22 cellular contexts compared by ENCODE assay signal in genomic region chr7:45524373-45524913, GRCh38. TPM values are rescaled to one million over a fixed set of nuclear protein-coding genes. Genes with fewer than 3 reads are reported as not detected.
DNase-seq lines count a peak whose midpoint lies in the region; ATAC-seq and TF ChIP-seq lines count a peak whose summit lies in the region.
"Had no signal": no experiment of that assay in that cellular context is flagged by ENCODE, and none has a peak within 500 bp of the region (broad histone marks: within the 10 kb centered on the region; RNA-seq: fewer than 3 reads in every experiment).

No MANE protein-coding gene starts in this region.

- no peak overlapping the region for H3K18ac ChIP-seq in mesenchymal stem cell (ENCODE audit: low read depth in 1 of 2, low read length in 2 of 2)

- no peak overlapping the region for H2AFZ ChIP-seq in mesenchymal stem cell (ENCODE audit: low read depth, low read length)

- WGBS in mesenchymal stem cell = 51% methylated on average over 4 of the region's 6 CpGs

- no peak overlapping the region for H2BK120ac ChIP-seq in mesenchymal stem cell (ENCODE audit: low read depth, low read length)

- no peak overlapping the region for H3K4ac ChIP-seq in mesenchymal stem cell (ENCODE audit: low read depth in 1 of 2, low read length in 2 of 2)

- H2BK12ac ChIP-seq in mesenchymal stem cell (ENCODE audit: low read length in 2 of 2) = no peak overlapping the region

- no peak overlapping the region for H2AK5ac ChIP-seq in mesenchymal stem cell (ENCODE audit: low read length, severe bottlenecking)

- peak overlapping the region; percentile 8 for H3K9ac ChIP-seq in mesenchymal stem cell (ENCODE audit: low read length)

- H3K79me1 ChIP-seq in mesenchymal stem cell (replicated peaks; ENCODE audit: low read length, poor library complexity, severe bottlenecking) = no peaks in the 10 kb centered on the region

- peaks cover 4 to 11% of the 10 kb centered on the region in 2 experiments for H3K27me3 ChIP-seq in mesenchymal stem cell (ENCODE audit: control insufficient read depth in 1 of 2, insufficient read depth in 1 of 2, low read length in 2 of 2)

- no peak overlapping the region for H4K8ac ChIP-seq in mesenchymal stem cell (ENCODE audit: low read length)

- H3K4me3 ChIP-seq in fibroblast of mammary gland (ENCODE audit: control insufficient read depth, low read depth, low read length) (no peak overlapping the region), mesenchymal stem cell (ENCODE audit: insufficient read depth in 1 of 2, low read depth in 1 of 2, low read length in 2 of 2) (no peak overlapping the region)
- H3K4me3 ChIP-seq: Peyer's patch had no signal

- H3K14ac ChIP-seq in mesenchymal stem cell (ENCODE audit: low read length in 2 of 2) = no peak overlapping the region

- no peak overlapping the region for H3K4me2 ChIP-seq in mesenchymal stem cell (ENCODE audit: low read length, poor library complexity, severe bottlenecking)

- H2BK5ac ChIP-seq in mesenchymal stem cell (ENCODE audit: low read depth, low read length, poor library complexity, severe bottlenecking) = no peak overlapping the region

- no peaks in the 10 kb centered on the region for H3K36me3 ChIP-seq in mesenchymal stem cell (ENCODE audit: control insufficient read depth in 1 of 2, insufficient read depth in 2 of 2, low read depth in 1 of 2, low read length in 2 of 2)
- H3K36me3 ChIP-seq: Peyer's patch had no signal

- peak; percentile 20 for DNase-seq in NCI-H1092 (lab: John Stamatoyannopoulos, UW)
- DNase-seq in NCI-H2081 treated with DMSO at 0.1 percent for 48 hours (lab: John Stamatoyannopoulos, UW) = peak; percentile 56
- DNase-seq in fibroblast of mammary gland (ENCODE audit: low read depth) = peak; percentile 10
- no peak for DNase-seq in mesenchymal stem cell
- no peak for DNase-seq in HCEC 1CT
- DNase-seq: ACHN; AML-193; DMS79 treated with DMSO at 0.1 percent for 48 hours; Kasumi-1; NCI-H1105 treated with DMSO at 0.1 percent for 48 hours; NCI-H1930; NCI-H2171 treated with DMSO at 0.1 percent for 48 hours; NCI-H446; NCI-H526 treated with DMSO at 0.1 percent for 48 hours; NK-92 treated with Interleukin-12 subunit alpha and Interleukin-12 subunit beta, amount 100 ng/mL, for 24 hours; Peyer's patch; T-cell had no signal

- no peak overlapping the region for H4K91ac ChIP-seq in mesenchymal stem cell (ENCODE audit: low read length)

- H3K9me3 ChIP-seq in mesenchymal stem cell (ENCODE audit: control insufficient read depth, low read length) = peaks cover 16% of the 10 kb centered on the region
- H3K9me3 ChIP-seq: Peyer's patch had no signal

- TF ChIP-seq CTCF in fibroblast of mammary gland (conservative IDR thresholded peaks at IDR 0.05; ENCODE audit: control insufficient read depth, insufficient read depth, low read depth, low read length) = no peak

- H3K27ac ChIP-seq in mesenchymal stem cell (ENCODE audit: low read length, poor library complexity, severe bottlenecking) = no peak overlapping the region
- H3K27ac ChIP-seq: C4-2B, Peyer's patch had no signal

- H2BK15ac ChIP-seq in mesenchymal stem cell (ENCODE audit: low read depth, poor library complexity, severe bottlenecking) = no peak overlapping the region

- ATAC-seq in GM19463 (IDR thresholded peaks at IDR 0.05; ENCODE audit: unreplicated experiment) (no peak), GM18909 (IDR thresholded peaks at IDR 0.05; ENCODE audit: poor library complexity, unreplicated experiment) (no peak)
- ATAC-seq: HCT116, SK-N-SH treated with all-trans-retinoic acid at 6 μM for 48 hours, T-cell had no signal

- no peak overlapping the region for H3K23ac ChIP-seq in mesenchymal stem cell (ENCODE audit: low read length in 2 of 2)

- H3K4me1 ChIP-seq in mesenchymal stem cell (ENCODE audit: control insufficient read depth, insufficient read depth, low read depth, low read length) = no peaks in the 10 kb centered on the region
- H3K4me1 ChIP-seq: Peyer's patch had no signal

RNA-seq across cellular contexts. Expression of gene ADCY1, which starts 49.7 kb away (rescaled TPM):
- 0.19 TPM for polyA plus RNA-seq in mesenchymal stem cell (2013, experiment 1 of 2)
- 0.12 TPM for polyA plus RNA-seq in mesenchymal stem cell (2013, experiment 2 of 2)

Comparison
In these comparisons a context has a peak if more than half of its experiments do, and no peak if none do; other contexts are left out.
1. DNase-seq: peak in NCI-H1092 (single experiment), NCI-H2081 treated with DMSO at 0.1 percent for 48 hours (single experiment) and fibroblast of mammary gland (single experiment); none in mesenchymal stem cell (single experiment) and HCEC 1CT (single experiment).